Comparison of ENCODE assay signal across 10 cellular contexts in genomic region chr3:45832691-45833090, GRCh38. TPM values are rescaled to one million over a fixed set of nuclear protein-coding genes. Genes with fewer than 3 reads are reported as not detected.
A peak's percentile ranks its signal among the peaks of the same experiment; 100 is the strongest.
DNase-seq lines count a peak whose midpoint lies in the region; ATAC-seq and TF ChIP-seq lines count a peak whose summit lies in the region.
"Had no signal": no experiment of that assay in that cellular context is flagged by ENCODE, and none has a peak within 500 bp of the region (broad histone marks: within the 10 kb centered on the region; RNA-seq: fewer than 3 reads in every experiment).

No MANE protein-coding gene starts in this region.

- H3K27me3 ChIP-seq in DOHH2 (ENCODE audit: control insufficient read depth, low read length) = no peaks in the 10 kb centered on the region
- H3K27me3 ChIP-seq in IMR-90 (ENCODE audit: control insufficient read depth, insufficient read depth, low read length) = no peaks in the 10 kb centered on the region
- no peaks in the 10 kb centered on the region for H3K27me3 ChIP-seq in right lobe of liver
- no peaks in the 10 kb centered on the region for H3K27me3 ChIP-seq in stomach

- H3K4me2 ChIP-seq in DOHH2 (ENCODE audit: low read length) (no peak overlapping the region), IMR-90 (ENCODE audit: low read depth, low read length) (no peak overlapping the region)

- no peak overlapping the region for H3K56ac ChIP-seq in IMR-90 (ENCODE audit: extremely low read depth, insufficient read depth, low read length)

- H3K9me2 ChIP-seq in DOHH2 (replicated peaks; ENCODE audit: control insufficient read depth, low read length) = no peaks in the 10 kb centered on the region

- intact Hi-C loops in IMR-90 (cut with micrococcal nuclease) = loop anchor here (2.0 kb wide), 1 partner anchor 72 kb away; no protein-coding TSS in a partner anchor
- intact Hi-C loops in right lobe of liver (cut with DNase I) = no loop called here
- intact Hi-C loops in stomach (cut with DNase I; ENCODE audit: low total_unique reads) = no loop called here

- no peak overlapping the region for H3K14ac ChIP-seq in IMR-90 (replicated peaks; ENCODE audit: low read depth, low read length)

- no peak overlapping the region for H2BK5ac ChIP-seq in IMR-90 (ENCODE audit: low read depth, low read length, poor library complexity, severe bottlenecking)

- H3K27ac ChIP-seq in DOHH2 (ENCODE audit: low read depth, low read length) = no peak overlapping the region
- H3K27ac ChIP-seq in IMR-90 (ENCODE audit: insufficient read depth, low read length) = no peak overlapping the region
- H3K27ac ChIP-seq in right lobe of liver = no peak overlapping the region
- H3K27ac ChIP-seq in stomach = no peak overlapping the region

- no peak overlapping the region for H4K5ac ChIP-seq in IMR-90 (ENCODE audit: low read depth, low read length)

- dilution Hi-C loops in IMR-90 (cut with HindIII; ENCODE audit: low sequenced_read_pairs, unreplicated experiment) = no loop called here

- no peak overlapping the region for H2AK5ac ChIP-seq in IMR-90 (ENCODE audit: low read depth, low read length)

- peak; percentile 16 for DNase-seq in IMR-90
- peak; percentile 12 for DNase-seq in amniotic epithelial cell (ENCODE audit: low read depth)
- DNase-seq in right lobe of liver = no peak
- no peak for DNase-seq in GDM1 (lab: John Stamatoyannopoulos, UW)
- DNase-seq in SHP77 treated with DMSO at 0.1 percent for 48 hours (lab: John Stamatoyannopoulos, UW) = no peak
- no peak for DNase-seq in stomach
- DNase-seq: stimulated activated CD4-positive, alpha-beta T cell treated with anti-CD3 and anti-CD28 coated beads, Interleukin-4, amount 100 ng/mL, for 4 hours had no signal

- BruUV-seq in IMR-90 (replicated peaks; lab: Mats Ljungman, UMichigan) = no TSS peak

- H3K4ac ChIP-seq in IMR-90 (ENCODE audit: low read depth, low read length) = no peak overlapping the region

- no peaks in the 10 kb centered on the region for H3F3A ChIP-seq in DOHH2 (ENCODE audit: control insufficient read depth, insufficient read depth)

- H3K36me3 ChIP-seq in DOHH2 (ENCODE audit: control insufficient read depth, low read length) (no peaks in the 10 kb centered on the region), IMR-90 (ENCODE audit: control insufficient read depth, insufficient read depth, low read length) (peaks cover 18% of the 10 kb centered on the region), right lobe of liver (peaks cover 0 to 26% (median 9%) of the 10 kb centered on the region in 4 donors), stomach (peaks cover 16 to 93% (median 85%) of the 10 kb centered on the region in 4 donors)

- H2BK15ac ChIP-seq in IMR-90 (ENCODE audit: low read depth, low read length) = no peak overlapping the region

- H4K91ac ChIP-seq in IMR-90 (ENCODE audit: insufficient read depth, low read depth, low read length) = no peak overlapping the region

- ATAC-seq in IMR-90 (ENCODE audit: low read depth) (no peak), right lobe of liver (peak in 3 of 4 donors; percentile 38 to 61 (median 49)), GM21381 (IDR thresholded peaks at IDR 0.05; ENCODE audit: unreplicated experiment) (no peak)

- TF ChIP-seq CTCF in DOHH2 (IDR thresholded peaks at IDR 0.05; ENCODE audit: low read depth, low read length, poor library complexity, severe bottlenecking) (peak; percentile 12), IMR-90 (conservative IDR thresholded peaks at IDR 0.05; ENCODE audit: low read depth, low read length) (peak; percentile 40; the same call in 1 of the 2 replicates), right lobe of liver (IDR thresholded peaks at IDR 0.05) (peak in 2 of 4 donors; percentile 39 to 44), stomach (IDR thresholded peaks at IDR 0.05) (peak in 1 of 7 experiments; percentile 6)

- TF ChIP-seq POLR2A in IMR-90 (IDR thresholded peaks at IDR 0.05; ENCODE audit: low read depth, low read length) = no peak
- no peak for TF ChIP-seq POLR2A in right lobe of liver (IDR thresholded peaks at IDR 0.05)
- TF ChIP-seq POLR2A in stomach (IDR thresholded peaks at IDR 0.05) = no peak

- no peak overlapping the region for H2AK9ac ChIP-seq in IMR-90 (replicated peaks; ENCODE audit: low read depth, low read length, poor library complexity)

- TF ChIP-seq RAD21 in IMR-90 (IDR thresholded peaks at IDR 0.05; ENCODE audit: low read length) = peak; percentile 46

- no peaks in the 10 kb centered on the region for H3K79me1 ChIP-seq in IMR-90 (ENCODE audit: low read depth in 1 of 2, low read length in 2 of 2)

- H3K79me2 ChIP-seq in DOHH2 (ENCODE audit: control insufficient read depth, low read length) = no peaks in the 10 kb centered on the region

- in situ Hi-C loops in IMR-90 (cut with MboI; ENCODE audit: low sequenced_read_pairs) = no loop called here

- H2BK120ac ChIP-seq in IMR-90 (ENCODE audit: low read depth, low read length) = no peak overlapping the region

- no CpG with 5 or more reads among the region's 5 CpGs for WGBS in IMR-90 (ENCODE audit: extremely low coverage in 2 of 2, insufficient read length in 1 of 2), 2 experiments
- 86% methylated on average over 5 of the region's 5 CpGs for WGBS in right lobe of liver (ENCODE audit: insufficient coverage, low coverage, low lambda C conversion rate, missing lambda C conversion rate)
- 88 to 94% (median 92%) methylated on average over 5 of the region's 5 CpGs for WGBS in stomach, 5 donors

- H3K4me1 ChIP-seq in DOHH2 (ENCODE audit: control insufficient read depth, low read length) (no peaks in the 10 kb centered on the region), IMR-90 (ENCODE audit: control insufficient read depth, insufficient read depth, low read length) (peaks cover 2% of the 10 kb centered on the region; the same call in 1 of the 2 replicates), right lobe of liver (peaks cover 0 to 3% (median 0%) of the 10 kb centered on the region in 4 donors), stomach (no peaks in the 10 kb centered on the region)

- H3K9ac ChIP-seq in IMR-90 (ENCODE audit: low read depth, low read length) = no peak overlapping the region

- H2AFZ ChIP-seq in IMR-90 (replicated peaks; ENCODE audit: low read length, poor library complexity) = no peak overlapping the region

- no peaks in the 10 kb centered on the region; the same call in 1 of the 2 replicates for H3K9me1 ChIP-seq in IMR-90 (ENCODE audit: insufficient read depth, low read length)

- no peak overlapping the region for H3K23ac ChIP-seq in IMR-90 (ENCODE audit: low read depth, low read length)

- H4K8ac ChIP-seq in IMR-90 (ENCODE audit: low read depth in 2 of 2, low read length in 2 of 2) = no peak overlapping the region

- H3K4me3 ChIP-seq in DOHH2 (ENCODE audit: low read length) = no peak overlapping the region
- no peak overlapping the region for H3K4me3 ChIP-seq in IMR-90 (ENCODE audit: insufficient read depth, low read depth, low read length)
- no peak overlapping the region for H3K4me3 ChIP-seq in right lobe of liver
- no peak overlapping the region for H3K4me3 ChIP-seq in stomach

- TF ChIP-seq EP300 in stomach (IDR thresholded peaks at IDR 0.05) = no peak

- H3K18ac ChIP-seq in IMR-90 (ENCODE audit: low read depth, low read length) = no peak overlapping the region

- H3K9me3 ChIP-seq in DOHH2 (ENCODE audit: control insufficient read depth, insufficient read depth, low read length) (no peaks in the 10 kb centered on the region), IMR-90 (ENCODE audit: control insufficient read depth, insufficient read depth, low read length) (no peaks in the 10 kb centered on the region), right lobe of liver (no peaks in the 10 kb centered on the region), stomach (no peaks in the 10 kb centered on the region)

- POLR2A ChIA-PET in IMR-90 (lab: Charles Lee; ENCODE audit: unreplicated experiment) = no interaction called here

- CTCF ChIA-PET in IMR-90 (lab: Yijun Ruan, JAX) = interaction anchor here (0.7 to 1.0 kb wide), 2 partner anchors 26 to 61 kb away, joined by 3 to 4 read pairs; no protein-coding TSS in a partner anchor

- H4K20me1 ChIP-seq in DOHH2 (ENCODE audit: control insufficient read depth, insufficient read depth, low read depth, low read length) (no peaks in the 10 kb centered on the region), IMR-90 (ENCODE audit: insufficient read depth, low read length) (no peaks in the 10 kb centered on the region)

- no peak overlapping the region for H2BK20ac ChIP-seq in IMR-90 (ENCODE audit: low read depth, low read length)

TF ChIP-seq in IMR-90, 13 proteins besides CTCF, POLR2A, EP300 and RAD21 (continues in another document):
- TF ChIP-seq USF2 (IDR thresholded peaks at IDR 0.05; ENCODE audit: low read depth, low read length) (no peak), CEBPB (IDR thresholded peaks at IDR 0.05; ENCODE audit: low read depth, low read length) (no peak), SMC3 (IDR thresholded peaks at IDR 0.05; ENCODE audit: low read depth, low read length) (no peak)

RNA-seq across cellular contexts. Expression of gene LZTFL1, which starts 9.2 kb away (rescaled TPM):
- 10.4 and 11.4 TPM in 2 replicates for total RNA-seq in IMR-90 (2012; rRNA removed)
- 8.3 and 10.3 TPM in 2 replicates for polyA plus RNA-seq in IMR-90 (2012; rRNA removed)
- polyA plus RNA-seq in IMR-90 (2012; cell fraction: cytosol; rRNA removed) = 5.3 and 10.4 TPM in 2 replicates
- polyA plus RNA-seq in IMR-90 (2012; cell fraction: nucleus; rRNA removed; ENCODE audit: low replicate concordance) = 7.4 and 19.9 TPM in 2 replicates
- total RNA-seq in right lobe of liver = 10 to 100 TPM in 1 of 6 experiments, 1 to 10 TPM in 5; 2.6 to 12.8 (median 6.0) TPM
- 10 to 100 TPM in 3 of 5 donors, 1 to 10 TPM in 2; 3.8 to 62.4 (median 25.0) TPM for total RNA-seq in stomach
- polyA plus RNA-seq in stomach = 1 to 10 TPM; 5.3 to 8.6 (median 6.0) TPM

RNA-seq across cellular contexts. Expression of gene SLC6A20, which starts 36.4 kb away (rescaled TPM):
- total RNA-seq in IMR-90 (2012; rRNA removed) = not detected in 2 replicates
- not detected in 2 replicates for polyA plus RNA-seq in IMR-90 (2012; rRNA removed)
- polyA plus RNA-seq in IMR-90 (2012; cell fraction: cytosol; rRNA removed) = not detected in 2 replicates
- not detected in 2 replicates for polyA plus RNA-seq in IMR-90 (2012; cell fraction: nucleus; rRNA removed; ENCODE audit: low replicate concordance)
- total RNA-seq in right lobe of liver = under 1 TPM in 3 of 6 experiments, not detected in 3; 0.07 to 0.21 (median 0.12) TPM
- under 1 TPM in 3 of 5 donors, not detected in 2; 0.14 to 0.73 (median 0.58) TPM for total RNA-seq in stomach
- polyA plus RNA-seq in stomach = 1 to 10 TPM in 1 of 3 donors, under 1 TPM in 1, not detected in 1; 0.10 to 2.6 TPM
- total RNA-seq: T-helper 1 cell treated with Interleukin-12 subunit alpha and Interleukin-12 subunit beta and Interleukin-4 antibody, amounts not matched to agents 30 ng/mL and 1 ng/mL, for 36 hours had no signal

RNA-seq across cellular contexts. Expression of gene CCR9, which starts 53.7 kb away (rescaled TPM):
- total RNA-seq in IMR-90 (2012; rRNA removed) = not detected in 2 replicates
- not detected in 2 replicates for polyA plus RNA-seq in IMR-90 (2012; rRNA removed)
- polyA plus RNA-seq in IMR-90 (2012; cell fraction: cytosol; rRNA removed) = not detected in 2 replicates
- polyA plus RNA-seq in IMR-90 (2012; cell fraction: nucleus; rRNA removed; ENCODE audit: low replicate concordance) = not detected in 2 replicates
- total RNA-seq in right lobe of liver = under 1 TPM in 3 of 6 experiments, not detected in 3; 0.07 to 0.09 (median 0.07) TPM
- 1 to 10 TPM in 2 of 5 donors, not detected in 3; 1.1 to 1.2 TPM for total RNA-seq in stomach
- polyA plus RNA-seq in stomach = under 1 TPM in 1 of 3 donors, not detected in 2; 0.08 TPM
- total RNA-seq: T-helper 1 cell treated with Interleukin-12 subunit alpha and Interleukin-12 subunit beta and Interleukin-4 antibody, amounts not matched to agents 30 ng/mL and 1 ng/mL, for 36 hours had no signal

Comparison
In these comparisons a context has a peak if more than half of its experiments do, and no peak if none do; other contexts are left out.
1. ATAC-seq: peak in right lobe of liver (3 of 4); none in IMR-90 (single experiment) and GM21381 (single experiment).
2. DNase-seq: peak in IMR-90 (single experiment) and amniotic epithelial cell (single experiment); none in right lobe of liver (0 of 3), GDM1 (single experiment), SHP77 treated with DMSO at 0.1 percent for 48 hours (single experiment) and stomach (single experiment).